ENCODE assay signal across 9 cellular contexts in the genomic region with DNA sequence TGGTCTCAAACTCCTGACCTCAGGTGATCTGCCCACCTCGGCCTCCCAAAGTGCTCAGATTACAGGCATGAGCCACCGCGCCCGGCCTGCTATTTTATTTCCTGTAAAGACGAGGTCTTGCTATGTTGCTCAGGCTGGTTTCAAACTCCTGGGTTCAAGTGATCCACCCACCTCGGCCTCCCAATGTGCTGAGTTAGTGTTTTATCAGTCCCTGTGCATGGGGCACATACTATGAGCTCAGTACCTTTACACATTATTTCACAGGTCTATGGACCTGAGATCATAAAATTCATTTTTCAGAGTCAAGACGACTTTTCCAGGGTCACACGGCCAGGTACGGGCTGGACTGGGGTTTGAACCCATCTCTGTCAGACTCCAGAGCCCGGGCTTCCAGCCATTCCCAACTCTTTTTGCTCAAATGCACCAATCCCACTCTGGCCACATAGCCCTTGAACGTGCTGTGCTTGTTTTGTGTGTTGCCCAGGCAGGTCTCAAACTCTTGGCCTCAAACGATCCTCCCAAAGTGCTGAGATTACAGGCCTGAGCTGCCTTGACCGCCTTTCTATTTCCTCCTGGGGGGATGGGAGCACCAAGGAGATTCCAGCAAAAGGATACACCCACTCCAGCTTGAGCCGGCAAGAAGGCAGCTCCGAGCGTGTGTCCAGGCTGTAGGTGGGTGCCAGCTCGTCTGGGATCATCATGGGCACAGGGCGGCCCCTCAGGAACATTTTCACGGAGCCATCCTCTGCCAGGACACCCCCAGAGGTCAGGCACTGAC. TPM values are rescaled to one million over a fixed set of nuclear protein-coding genes. Genes with fewer than 3 reads are reported as not detected.
DNase-seq lines count a peak whose midpoint lies in the region; ATAC-seq, FAIRE-seq and TF ChIP-seq lines count a peak whose summit lies in the region.
"Had no signal": no experiment of that assay in that cellular context is flagged by ENCODE, and none has a peak within 500 bp of the region (broad histone marks: within the 10 kb centered on the region; RNA-seq: fewer than 3 reads in every experiment).

No MANE protein-coding gene starts in this region.

- TF ChIP-seq POLR2A in H54 (IDR thresholded peaks at IDR 0.05; ENCODE audit: low read depth, low read length) = no peak

- peak overlapping the region; percentile 98 for H3K4me3 Mint-ChIP-seq in activated CD4-positive, alpha-beta T cell treated with anti-CD3 and anti-CD28 coated beads, Interleukin-2, amount 10 ng/mL, durations not matched to agents 24 days and 14 days
- peak overlapping the region; percentile 92 for H3K4me3 Mint-ChIP-seq in activated CD8-positive, alpha-beta T cell treated with anti-CD3 and anti-CD28 coated beads, Interleukin-2, amount 10 ng/mL, durations not matched to agents 7 days and 5 days

- TF ChIP-seq CTCF in thoracic aorta (IDR thresholded peaks at IDR 0.05) = no peak

- no peak overlapping the region for H3K9ac ChIP-seq in iPS-18a (ENCODE audit: low read length)

- H3K4me1 Mint-ChIP-seq in activated CD4-positive, alpha-beta T cell treated with anti-CD3 and anti-CD28 coated beads, Interleukin-2, amount 10 ng/mL, durations not matched to agents 24 days and 14 days = peaks cover 22% of the 10 kb centered on the region
- peaks cover 42% of the 10 kb centered on the region for H3K4me1 Mint-ChIP-seq in activated CD8-positive, alpha-beta T cell treated with anti-CD3 and anti-CD28 coated beads, Interleukin-2, amount 10 ng/mL, durations not matched to agents 7 days and 5 days (ENCODE audit: low read depth)

- H3K4me3 ChIP-seq in iPS-18a (ENCODE audit: low read length) (peak overlapping the region; percentile 62), thoracic aorta (peak overlapping the region; percentile 86)

- no peak for DNase-seq in activated CD4-positive, alpha-beta T cell treated with anti-CD3 and anti-CD28 coated beads, Interleukin-2, amount 10 ng/mL, durations not matched to agents 24 days and 14 days
- no peak for DNase-seq in activated CD4-positive, alpha-beta T cell treated with anti-CD3 and anti-CD28 coated beads, Interleukin-2, amount 50 U/mL, for 4 hours
- no peak for DNase-seq in activated CD8-positive, alpha-beta T cell treated with anti-CD3 and anti-CD28 coated beads, Interleukin-2, amount 10 ng/mL, durations not matched to agents 7 days and 5 days
- DNase-seq in thoracic aorta (ENCODE audit: low spot score) (no peak), H54 (ENCODE audit: insufficient read length, low spot score) (no peak), CD1c-positive myeloid dendritic cell (ENCODE audit: extremely low spot score) (no peak), superior temporal gyrus (ENCODE audit: extremely low spot score) (no peak)
- DNase-seq: C1 segment of cervical spinal cord had no signal

- no peaks in the 10 kb centered on the region for H3K9me3 Mint-ChIP-seq in activated CD4-positive, alpha-beta T cell treated with anti-CD3 and anti-CD28 coated beads, Interleukin-2, amount 10 ng/mL, durations not matched to agents 24 days and 14 days
- H3K9me3 Mint-ChIP-seq in activated CD8-positive, alpha-beta T cell treated with anti-CD3 and anti-CD28 coated beads, Interleukin-2, amount 10 ng/mL, durations not matched to agents 7 days and 5 days (ENCODE audit: insufficient read depth) = no peaks in the 10 kb centered on the region

- CTCF ChIA-PET in activated CD8-positive, alpha-beta T cell treated with anti-CD3 and anti-CD28 coated beads, Interleukin-2, amount 10 ng/mL, durations not matched to agents 7 days and 5 days (lab: Charles Lee) = interaction anchor here (0.6 to 7.2 kb wide), 9 partner anchors 9 to 152 kb away, joined by 3 to 47 read pairs (median 3); partner anchors contain the start of genes GPR4 and QPCTL

- peaks cover 6% of the 10 kb centered on the region for H3K27me3 ChIP-seq in iPS-18a (ENCODE audit: control insufficient read depth, insufficient read depth, low read length)
- no peaks in the 10 kb centered on the region for H3K27me3 ChIP-seq in thoracic aorta (replicated peaks; ENCODE audit: insufficient read depth)

- no peak for FAIRE-seq in H54 (lab: Jason Lieb, UNC)

- H3K4me1 ChIP-seq in iPS-18a (ENCODE audit: control insufficient read depth, low read depth, low read length) (peaks cover 6% of the 10 kb centered on the region), thoracic aorta (ENCODE audit: control insufficient read depth in 1 of 2, low read depth in 2 of 2) (peaks cover 10 to 65% of the 10 kb centered on the region in 2 donors)

- H3K27ac ChIP-seq in iPS-18a (ENCODE audit: low read length) = no peak overlapping the region
- H3K27ac ChIP-seq in thoracic aorta = peak overlapping the region in 1 of 2 donors; percentile 37

- H3K36me3 Mint-ChIP-seq in activated CD4-positive, alpha-beta T cell treated with anti-CD3 and anti-CD28 coated beads, Interleukin-2, amount 10 ng/mL, durations not matched to agents 24 days and 14 days (ENCODE audit: low read depth) = peaks cover 21% of the 10 kb centered on the region
- peaks cover 16% of the 10 kb centered on the region for H3K36me3 Mint-ChIP-seq in activated CD8-positive, alpha-beta T cell treated with anti-CD3 and anti-CD28 coated beads, Interleukin-2, amount 10 ng/mL, durations not matched to agents 7 days and 5 days (ENCODE audit: low read depth)

- no peak for ATAC-seq in activated CD8-positive, alpha-beta T cell treated with anti-CD3 and anti-CD28 coated beads, Interleukin-2, amount 10 ng/mL, durations not matched to agents 7 days and 5 days
- no peak for ATAC-seq in thoracic aorta (ENCODE audit: insufficient number of reproducible peaks, low FRiP score, low read depth)

- H3K9me3 ChIP-seq in iPS-18a (ENCODE audit: control insufficient read depth, low read depth, low read length) (no peaks in the 10 kb centered on the region), thoracic aorta (no peaks in the 10 kb centered on the region)

- intact Hi-C loops in activated CD4-positive, alpha-beta T cell treated with anti-CD3 and anti-CD28 coated beads, Interleukin-2, amount 10 ng/mL, durations not matched to agents 24 days and 14 days (cut with micrococcal nuclease) = no loop called here

- H3K27ac Mint-ChIP-seq in activated CD4-positive, alpha-beta T cell treated with anti-CD3 and anti-CD28 coated beads, Interleukin-2, amount 10 ng/mL, durations not matched to agents 24 days and 14 days = no peak overlapping the region
- peak overlapping the region; percentile 90 for H3K27ac Mint-ChIP-seq in activated CD8-positive, alpha-beta T cell treated with anti-CD3 and anti-CD28 coated beads, Interleukin-2, amount 10 ng/mL, durations not matched to agents 7 days and 5 days

- POLR2A ChIA-PET in activated CD8-positive, alpha-beta T cell treated with anti-CD3 and anti-CD28 coated beads, Interleukin-2, amount 10 ng/mL, durations not matched to agents 7 days and 5 days (lab: Charles Lee) = interaction anchor here (0.6 to 1.1 kb wide), 3 partner anchors 18 to 123 kb away, joined by 3 to 4 read pairs (median 3); no protein-coding TSS in a partner anchor

- H3K27me3 Mint-ChIP-seq in activated CD4-positive, alpha-beta T cell treated with anti-CD3 and anti-CD28 coated beads, Interleukin-2, amount 10 ng/mL, durations not matched to agents 24 days and 14 days = peaks cover 1% of the 10 kb centered on the region
- H3K27me3 Mint-ChIP-seq in activated CD8-positive, alpha-beta T cell treated with anti-CD3 and anti-CD28 coated beads, Interleukin-2, amount 10 ng/mL, durations not matched to agents 7 days and 5 days (ENCODE audit: low read depth) = no peaks in the 10 kb centered on the region

- no peaks in the 10 kb centered on the region for H3K36me3 ChIP-seq in iPS-18a (ENCODE audit: control insufficient read depth, low read depth, low read length)
- H3K36me3 ChIP-seq in thoracic aorta = no peaks in the 10 kb centered on the region

RNA-seq across cellular contexts. Expression of gene EML2, which starts 1.1 kb away (rescaled TPM):
- total RNA-seq in activated CD4-positive, alpha-beta T cell treated with anti-CD3 and anti-CD28 coated beads, Interleukin-2, amount 10 ng/mL, durations not matched to agents 24 days and 14 days = 157 and 180 TPM in 2 replicates
- 10 to 100 TPM; 93.6 to 97.6 TPM for total RNA-seq in activated CD8-positive, alpha-beta T cell treated with anti-CD3 and anti-CD28 coated beads, Interleukin-2, amount 10 ng/mL, durations not matched to agents 7 days and 5 days
- total RNA-seq in thoracic aorta = 10 to 100 TPM; 21.7 to 34.8 TPM

RNA-seq across cellular contexts. Expression of gene GIPR, which starts 29.9 kb away (rescaled TPM):
- total RNA-seq in activated CD4-positive, alpha-beta T cell treated with anti-CD3 and anti-CD28 coated beads, Interleukin-2, amount 10 ng/mL, durations not matched to agents 24 days and 14 days = 4.2 and 5.8 TPM in 2 replicates
- 1 to 10 TPM; 7.0 to 9.2 TPM for total RNA-seq in activated CD8-positive, alpha-beta T cell treated with anti-CD3 and anti-CD28 coated beads, Interleukin-2, amount 10 ng/mL, durations not matched to agents 7 days and 5 days
- total RNA-seq in thoracic aorta = under 1 TPM in 1 of 2 donors, not detected in 1; 0.14 TPM

RNA-seq across cellular contexts. Expression of gene GPR4, which starts 36.1 kb away (rescaled TPM):
- total RNA-seq in activated CD4-positive, alpha-beta T cell treated with anti-CD3 and anti-CD28 coated beads, Interleukin-2, amount 10 ng/mL, durations not matched to agents 24 days and 14 days = not detected in 2 replicates
- total RNA-seq in activated CD8-positive, alpha-beta T cell treated with anti-CD3 and anti-CD28 coated beads, Interleukin-2, amount 10 ng/mL, durations not matched to agents 7 days and 5 days = not detected
- 1 to 10 TPM; 5.1 to 6.6 TPM for total RNA-seq in thoracic aorta

RNA-seq across cellular contexts. Expression of gene OPA3, which starts 53.5 kb away (rescaled TPM):
- 14.0 and 15.3 TPM in 2 replicates for total RNA-seq in activated CD4-positive, alpha-beta T cell treated with anti-CD3 and anti-CD28 coated beads, Interleukin-2, amount 10 ng/mL, durations not matched to agents 24 days and 14 days
- total RNA-seq in activated CD8-positive, alpha-beta T cell treated with anti-CD3 and anti-CD28 coated beads, Interleukin-2, amount 10 ng/mL, durations not matched to agents 7 days and 5 days = 10 to 100 TPM; 13.4 to 14.9 TPM
- total RNA-seq in thoracic aorta = 10 to 100 TPM in 1 of 2 donors, 1 to 10 TPM in 1; 8.4 to 13.1 TPM

RNA-seq across cellular contexts. Expression of gene SNRPD2, which starts 53.7 kb away (rescaled TPM):
- 810 and 849 TPM in 2 replicates for total RNA-seq in activated CD4-positive, alpha-beta T cell treated with anti-CD3 and anti-CD28 coated beads, Interleukin-2, amount 10 ng/mL, durations not matched to agents 24 days and 14 days
- total RNA-seq in activated CD8-positive, alpha-beta T cell treated with anti-CD3 and anti-CD28 coated beads, Interleukin-2, amount 10 ng/mL, durations not matched to agents 7 days and 5 days = 100 to 1,000 TPM; 634 to 652 TPM
- total RNA-seq in thoracic aorta = 10 to 100 TPM; 65.7 to 70.1 TPM
